Comparison of ENCODE assay signal across 10 cellular contexts in genomic region chr2:106596844-106597243, GRCh38.
DNase-seq lines count a peak whose midpoint lies in the region; ATAC-seq and TF ChIP-seq lines count a peak whose summit lies in the region.
"Had no signal": no experiment of that assay in that cellular context is flagged by ENCODE, and none has a peak within 500 bp of the region (broad histone marks: within the 10 kb centered on the region; RNA-seq: fewer than 3 reads in every experiment).

No MANE protein-coding gene starts in this region.

- no peak for ATAC-seq in GM18861 (IDR thresholded peaks at IDR 0.05; ENCODE audit: unreplicated experiment)
- ATAC-seq in activated naive CD4-positive, alpha-beta T cell treated with anti-CD3 and anti-CD28 coated beads, Interleukin-2, amount 50 U/mL, for 72 hours = no peak
- no peak for ATAC-seq in activated CD8-positive, alpha-beta memory T cell treated with anti-CD3 and anti-CD28 coated beads, Interleukin-2, amount 10 ng/mL, durations not matched to agents 7 days and 5 days

- peak; percentile 9 for DNase-seq in ACHN
- DNase-seq in RKO (ENCODE audit: low spot score) = peak; percentile 18
- no peak for DNase-seq in fibroblast of villous mesenchyme (ENCODE audit: low read depth)
- DNase-seq in activated naive CD4-positive, alpha-beta T cell treated with anti-CD3 and anti-CD28 coated beads, Interleukin-2, amount 50 U/mL, for 72 hours (ENCODE audit: low spot score in 2 of 2) = no peak
- DNase-seq in activated CD8-positive, alpha-beta memory T cell treated with anti-CD3 and anti-CD28 coated beads, Interleukin-2, amount 10 ng/mL, durations not matched to agents 7 days and 5 days = no peak
- no peak for DNase-seq in NCI-H2227 (lab: John Stamatoyannopoulos, UW; ENCODE audit: unreplicated experiment)
- DNase-seq: COR-L47, esophagus squamous epithelium had no signal

- no peak overlapping the region for H3K4me3 Mint-ChIP-seq in activated CD8-positive, alpha-beta memory T cell treated with anti-CD3 and anti-CD28 coated beads, Interleukin-2, amount 10 ng/mL, durations not matched to agents 7 days and 5 days

- TF ChIP-seq CTCF in GM12875 (IDR thresholded peaks at IDR 0.05; ENCODE audit: borderline replicate concordance, insufficient read depth, low read depth, low read length) (peak; percentile 46; the same call in 1 of the 2 replicates), fibroblast of villous mesenchyme (IDR thresholded peaks at IDR 0.05; ENCODE audit: insufficient read depth, low read depth, low read length) (peak; percentile 56)

- H3K27ac Mint-ChIP-seq in activated naive CD4-positive, alpha-beta T cell treated with anti-CD3 and anti-CD28 coated beads, Interleukin-2, amount 50 U/mL, for 72 hours = no peak overlapping the region
- no peak overlapping the region for H3K27ac Mint-ChIP-seq in activated CD8-positive, alpha-beta memory T cell treated with anti-CD3 and anti-CD28 coated beads, Interleukin-2, amount 10 ng/mL, durations not matched to agents 7 days and 5 days

- in situ Hi-C loops in ACHN (cut with HindIII; ENCODE audit: low pct_ligation_motif_present, low pct_unique_long_range_greater_than_20kb, low sequenced_read_pairs) = no loop called here

- H3K27me3 Mint-ChIP-seq in activated CD8-positive, alpha-beta memory T cell treated with anti-CD3 and anti-CD28 coated beads, Interleukin-2, amount 10 ng/mL, durations not matched to agents 7 days and 5 days = peaks cover 20% of the 10 kb centered on the region

- H3K4me1 Mint-ChIP-seq in activated CD8-positive, alpha-beta memory T cell treated with anti-CD3 and anti-CD28 coated beads, Interleukin-2, amount 10 ng/mL, durations not matched to agents 7 days and 5 days = no peaks in the 10 kb centered on the region

- H3K36me3 Mint-ChIP-seq in activated naive CD4-positive, alpha-beta T cell treated with anti-CD3 and anti-CD28 coated beads, Interleukin-2, amount 50 U/mL, for 72 hours = no peaks in the 10 kb centered on the region
- H3K36me3 Mint-ChIP-seq in activated CD8-positive, alpha-beta memory T cell treated with anti-CD3 and anti-CD28 coated beads, Interleukin-2, amount 10 ng/mL, durations not matched to agents 7 days and 5 days = no peaks in the 10 kb centered on the region

- H3K4me3 ChIP-seq in GM12875 (ENCODE audit: low read depth, low read length) = no peak overlapping the region
- H3K4me3 ChIP-seq in fibroblast of villous mesenchyme (ENCODE audit: low read depth, low read length) = no peak overlapping the region
- H3K4me3 ChIP-seq: esophagus squamous epithelium had no signal

- CTCF ChIA-PET in activated CD8-positive, alpha-beta memory T cell treated with anti-CD3 and anti-CD28 coated beads, Interleukin-2, amount 10 ng/mL, durations not matched to agents 7 days and 5 days (lab: Charles Lee) = no interaction called here

- no peaks in the 10 kb centered on the region for H3K9me3 Mint-ChIP-seq in activated naive CD4-positive, alpha-beta T cell treated with anti-CD3 and anti-CD28 coated beads, Interleukin-2, amount 50 U/mL, for 72 hours
- no peaks in the 10 kb centered on the region for H3K9me3 Mint-ChIP-seq in activated CD8-positive, alpha-beta memory T cell treated with anti-CD3 and anti-CD28 coated beads, Interleukin-2, amount 10 ng/mL, durations not matched to agents 7 days and 5 days (ENCODE audit: low read depth)

Comparison
In these comparisons a context has a peak if more than half of its experiments do, and no peak if none do; other contexts are left out.
1. DNase-seq: peak in ACHN (single experiment) and RKO (single experiment); none in fibroblast of villous mesenchyme (single experiment), activated naive CD4-positive, alpha-beta T cell treated with anti-CD3 and anti-CD28 coated beads, Interleukin-2, amount 50 U/mL, for 72 hours (0 of 2), activated CD8-positive, alpha-beta memory T cell treated with anti-CD3 and anti-CD28 coated beads, Interleukin-2, amount 10 ng/mL, durations not matched to agents 7 days and 5 days (single experiment) and NCI-H2227 (single experiment).